ENCODE assay signal across 1 cellular context in genomic region chr9:95574176-95574575, GRCh38.
TF ChIP-seq lines count a peak whose summit lies in the region.

No MANE protein-coding gene starts in this region.

TF ChIP-seq in GM12891, 5 proteins besides CTCF, POLR2A, EP300 and RAD21:
- no peak for TF ChIP-seq POLR2AphosphoS5 (IDR thresholded peaks at IDR 0.05; ENCODE audit: low read depth, low read length)
- no peak for TF ChIP-seq SPI1 (IDR thresholded peaks at IDR 0.05; ENCODE audit: low read depth, low read length)
- no peak for TF ChIP-seq POU2F2 (IDR thresholded peaks at IDR 0.05; ENCODE audit: low read depth, low read length)
- TF ChIP-seq PAX5 (IDR thresholded peaks at IDR 0.05; ENCODE audit: insufficient read depth, low read length, severe bottlenecking), result no peak
- TF ChIP-seq TAF1 (IDR thresholded peaks at IDR 0.05; ENCODE audit: low read depth, low read length), result no peak
